Comparison of ENCODE assay signal across 1 cellular context in the genomic region with DNA sequence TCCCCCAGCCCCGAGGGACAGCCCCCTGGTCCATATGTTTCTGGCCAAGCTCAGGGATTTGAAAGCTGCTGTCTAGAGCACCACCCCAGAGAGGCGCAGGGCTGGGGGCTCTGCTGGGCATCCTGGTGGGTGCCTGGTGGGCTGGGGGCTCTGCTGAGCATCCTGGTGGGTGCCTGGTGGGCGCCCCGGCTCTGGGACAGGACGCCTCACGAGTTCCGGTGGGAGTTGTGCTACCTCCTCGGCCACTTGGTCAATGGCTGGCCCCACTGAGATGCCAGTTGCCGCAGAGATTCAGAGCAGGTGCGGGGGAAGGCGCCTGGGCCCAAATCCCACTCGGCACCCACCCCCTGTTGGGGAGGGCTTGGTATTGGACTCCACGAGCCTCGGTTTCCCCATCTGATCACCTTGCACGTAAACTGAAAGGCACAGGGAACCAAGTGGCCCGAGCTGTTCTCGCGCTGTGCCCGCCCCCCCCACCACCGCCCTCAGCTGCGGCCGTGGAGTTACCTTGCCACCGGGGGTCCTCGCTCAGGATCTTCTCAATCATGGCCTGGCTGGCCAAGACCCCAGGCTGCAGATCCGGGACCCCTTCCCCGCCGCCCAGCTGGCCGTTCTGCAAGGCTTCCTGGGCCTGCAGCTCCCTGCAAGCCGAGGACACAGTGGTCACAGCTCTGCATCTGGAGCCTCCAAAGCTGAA.
TF ChIP-seq lines count a peak whose summit lies in the region.

No MANE protein-coding gene starts in this region.

TF ChIP-seq in HepG2, 621 proteins besides CTCF, POLR2A, EP300 and RAD21:
- TF ChIP-seq, protein P1, sequence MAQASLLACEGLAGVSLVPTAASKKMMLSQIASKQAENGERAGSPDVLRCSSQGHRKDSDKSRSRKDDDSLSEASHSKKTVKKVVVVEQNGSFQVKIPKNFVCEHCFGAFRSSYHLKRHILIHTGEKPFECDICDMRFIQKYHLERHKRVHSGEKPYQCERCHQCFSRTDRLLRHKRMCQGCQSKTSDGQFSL (CRISPR knock-in tag; IDR thresholded peaks at IDR 0.05), result 0 out of 2 replicates have a peak, but pooled peaks have one; percentile 65
- TF ChIP-seq ZMYM4 (CRISPR knock-in tag; IDR thresholded peaks at IDR 0.05) (no peak), RBFOX2 (IDR thresholded peaks at IDR 0.05; ENCODE audit: low read depth, low read length) (0 out of 2 replicates have a peak, but pooled peaks have one; percentile 21)
